23 cellular contexts compared by ENCODE assay signal in the genomic region with DNA sequence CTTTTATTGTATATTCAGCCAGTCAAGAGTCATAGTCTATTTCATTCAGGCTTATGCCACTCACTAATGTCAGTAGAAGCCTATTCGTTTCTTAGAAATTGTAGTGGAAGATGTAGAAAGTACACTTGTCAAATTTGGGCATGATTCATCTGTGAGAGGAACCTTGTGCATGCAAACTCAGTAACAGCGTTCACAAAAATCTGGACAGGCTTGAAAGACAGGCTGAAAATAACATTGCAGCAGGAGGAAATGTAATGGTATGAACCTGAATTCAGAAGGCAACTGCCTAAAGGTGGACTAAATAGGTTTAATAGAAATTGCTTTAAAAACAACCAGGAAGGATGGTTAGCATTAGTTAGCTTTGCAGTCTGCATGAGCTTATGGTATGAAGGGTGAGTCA.
A peak's percentile ranks its signal among the peaks of the same experiment; 100 is the strongest.
DNase-seq lines count a peak whose midpoint lies in the region; ATAC-seq and TF ChIP-seq lines count a peak whose summit lies in the region.
"Had no signal": no experiment of that assay in that cellular context is flagged by ENCODE, and none has a peak within 500 bp of the region (broad histone marks: within the 10 kb centered on the region; RNA-seq: fewer than 3 reads in every experiment).

No MANE protein-coding gene starts in this region.

- no peak overlapping the region for H3K9ac ChIP-seq in neural progenitor cell
- H3K9ac ChIP-seq: BLaER1 treated with 17β-estradiol and CSF1 and Interleukin-3, amounts not matched to agents 10 nM and 100 nM; GM23248 had no signal

- TF ChIP-seq CTCF in epithelial cell of esophagus (IDR thresholded peaks at IDR 0.05; ENCODE audit: insufficient read depth, low read depth, low read length, missing control alignments): no peak
- TF ChIP-seq CTCF in neural progenitor cell (IDR thresholded peaks at IDR 0.05): no peak
- no peak for TF ChIP-seq CTCF in ovary (IDR thresholded peaks at IDR 0.05)

- no peak for TF ChIP-seq EP300 in ovary (IDR thresholded peaks at IDR 0.05)

- H3K27me3 Mint-ChIP-seq in neural progenitor cell (ENCODE audit: insufficient read depth, low read depth): peaks cover 13% of the 10 kb centered on the region

- no peaks in the 10 kb centered on the region for H3K9me3 ChIP-seq in neural progenitor cell (ENCODE audit: low read depth)
- H3K9me3 ChIP-seq in ovary: no peaks in the 10 kb centered on the region
- H3K9me3 ChIP-seq: A549; BE2C; BLaER1 treated with 17β-estradiol and CSF1 and Interleukin-3, amounts not matched to agents 10 nM and 100 nM had no signal

- no peak overlapping the region for H3K4me3 Mint-ChIP-seq in neural progenitor cell
- H3K4me3 Mint-ChIP-seq: CD14-positive monocyte; CD4-positive, alpha-beta T cell; CD8-positive, alpha-beta memory T cell had no signal

- H3K4me1 Mint-ChIP-seq in neural progenitor cell: peaks cover 18% of the 10 kb centered on the region
- H3K4me1 Mint-ChIP-seq: CD14-positive monocyte; CD8-positive, alpha-beta memory T cell had no signal

- 72 to 76% (median 74%) methylated on average over 2 of the region's 2 CpGs for WGBS in ovary, 3 donors

- H3K36me3 ChIP-seq in neural progenitor cell: no peaks in the 10 kb centered on the region
- no peaks in the 10 kb centered on the region for H3K36me3 ChIP-seq in ovary
- H3K36me3 ChIP-seq: BE2C; BLaER1 treated with 17β-estradiol and CSF1 and Interleukin-3, amounts not matched to agents 10 nM and 100 nM had no signal

- H2AFZ ChIP-seq in neural progenitor cell (replicated peaks): no peak overlapping the region
- H2AFZ ChIP-seq: GM23248 had no signal

- H3K27ac ChIP-seq in neural progenitor cell: no peak overlapping the region
- H3K27ac ChIP-seq in ovary: no peak overlapping the region
- H3K27ac ChIP-seq: A549; BLaER1 treated with 17β-estradiol and CSF1 and Interleukin-3, amounts not matched to agents 10 nM and 100 nM; GM23248 had no signal

- H3K4me2 ChIP-seq in neural progenitor cell: no peak overlapping the region
- H3K4me2 ChIP-seq: A549; BLaER1 treated with 17β-estradiol and CSF1 and Interleukin-3, amounts not matched to agents 10 nM and 100 nM had no signal

- ATAC-seq in stimulated activated naive CD8-positive, alpha-beta T cell treated with anti-CD3 and anti-CD28 coated beads, Interleukin-15, Interleukin-2, amounts not matched to agents 100 U/mL and 50 U/mL, for 24 hours: no peak
- ATAC-seq: A549, GM12878 had no signal

- intact Hi-C loops in ovary (cut with DNase I): no loop called here

- H3K4me1 ChIP-seq in neural progenitor cell (no peaks in the 10 kb centered on the region), ovary (ENCODE audit: insufficient read depth) (no peaks in the 10 kb centered on the region)
- H3K4me1 ChIP-seq: A549; BE2C; BLaER1 treated with 17β-estradiol and CSF1 and Interleukin-3, amounts not matched to agents 10 nM and 100 nM had no signal

- no peaks in the 10 kb centered on the region for H4K20me1 ChIP-seq in neural progenitor cell (ENCODE audit: low read depth)
- H4K20me1 ChIP-seq: BLaER1 treated with 17β-estradiol and CSF1 and Interleukin-3, amounts not matched to agents 10 nM and 100 nM had no signal

- H3K4me3 ChIP-seq in epithelial cell of esophagus (ENCODE audit: low read length) (no peak overlapping the region), neural progenitor cell (no peak overlapping the region), ovary (no peak overlapping the region)
- H3K4me3 ChIP-seq: A549; BLaER1 treated with 17β-estradiol and CSF1 and Interleukin-3, amounts not matched to agents 10 nM and 100 nM; GM12878; GM23248 had no signal

- H3K27ac Mint-ChIP-seq in neural progenitor cell: peak overlapping the region; percentile 72
- H3K27ac Mint-ChIP-seq: CD14-positive monocyte; CD4-positive, alpha-beta T cell; CD8-positive, alpha-beta memory T cell had no signal

- peaks cover 8% of the 10 kb centered on the region for H3K9me3 Mint-ChIP-seq in neural progenitor cell
- H3K9me3 Mint-ChIP-seq: CD4-positive, alpha-beta T cell had no signal

- peak; percentile 8 for DNase-seq in epithelial cell of esophagus (ENCODE audit: low read depth)
- no peak for DNase-seq in neural progenitor cell (ENCODE audit: low spot score)
- peak; percentile 14 for DNase-seq in superior temporal gyrus (ENCODE audit: extremely low spot score)
- no peak for DNase-seq in stimulated activated naive CD8-positive, alpha-beta T cell treated with anti-CD3 and anti-CD28 coated beads, Interleukin-15, Interleukin-2, amounts not matched to agents 100 U/mL and 50 U/mL, for 24 hours
- DNase-seq in ovary: no peak
- DNase-seq in germinal center (ENCODE audit: low spot score): no peak
- DNase-seq: 8988T; ACHN; AML-193; BE2C; CD4-positive, alpha-beta T cell; CD8-positive, alpha-beta memory T cell; DMS 273 treated with DMSO at 0.1 percent for 48 hours; DMS79; EL; GDM1; GM23248; H7; HCEC 1CT had no signal

- no peaks in the 10 kb centered on the region for H3F3A ChIP-seq in neural progenitor cell (ENCODE audit: low read depth)

- no peaks in the 10 kb centered on the region for H3K27me3 ChIP-seq in neural progenitor cell
- H3K27me3 ChIP-seq in ovary: no peaks in the 10 kb centered on the region
- H3K27me3 ChIP-seq: BE2C; BLaER1 treated with 17β-estradiol and CSF1 and Interleukin-3, amounts not matched to agents 10 nM and 100 nM had no signal

- no peak for TF ChIP-seq POLR2A in ovary (IDR thresholded peaks at IDR 0.05)

- H3K79me2 ChIP-seq in neural progenitor cell (ENCODE audit: low read depth): no peaks in the 10 kb centered on the region

- no peaks in the 10 kb centered on the region for H3K36me3 Mint-ChIP-seq in neural progenitor cell
- H3K36me3 Mint-ChIP-seq: CD14-positive monocyte; CD8-positive, alpha-beta memory T cell had no signal

Comparison
In these comparisons a context has a peak if more than half of its experiments do, and no peak if none do; other contexts are left out.
1. DNase-seq: peak in epithelial cell of esophagus (single experiment) and superior temporal gyrus (single experiment); none in neural progenitor cell (single experiment), stimulated activated naive CD8-positive, alpha-beta T cell treated with anti-CD3 and anti-CD28 coated beads, Interleukin-15, Interleukin-2, amounts not matched to agents 100 U/mL and 50 U/mL, for 24 hours (single experiment), ovary (0 of 5) and germinal center (single experiment).